In genomic region chr1:155051777-155052398, GRCh38 we compare ENCODE assay signal across 9 cellular contexts. TPM values are rescaled to one million over a fixed set of nuclear protein-coding genes. Genes with fewer than 3 reads are reported as not detected.
DNase-seq lines count a peak whose midpoint lies in the region; ATAC-seq and TF ChIP-seq lines count a peak whose summit lies in the region.
"Had no signal": no experiment of that assay in that cellular context is flagged by ENCODE, and none has a peak within 500 bp of the region (broad histone marks: within the 10 kb centered on the region; RNA-seq: fewer than 3 reads in every experiment).

No MANE protein-coding gene starts in this region.

- H3K27ac Mint-ChIP-seq in CD8-positive, alpha-beta memory T cell, result peak overlapping the region in 6 of 8 donors; percentile 45 to 79 (median 71)
- peak overlapping the region; percentile 77 for H3K27ac Mint-ChIP-seq in activated T-helper 17 cell treated with anti-CD3 and anti-CD28 coated beads, Interleukin-2, amount 50 U/mL, for 72 hours
- no peak overlapping the region for H3K27ac Mint-ChIP-seq in nephron

- peak; percentile 30 for ATAC-seq in activated T-helper 17 cell treated with anti-CD3 and anti-CD28 coated beads, Interleukin-2, amount 50 U/mL, for 72 hours (replicated peaks)

- CTCF ChIA-PET in CD8-positive, alpha-beta memory T cell (lab: Charles Lee), result interaction anchor here (0.7 to 3.6 kb wide), 12 partner anchors 9 to 121 kb away, joined by 3 to 51 read pairs (median 7); partner anchors contain the start of genes FLAD1, KRTCAP2 and PMVK
- CTCF ChIA-PET in HEK293T (lab: Yijun Ruan, JAX), result interaction anchor here (0.8 to 3.0 kb wide), 6 partner anchors 10 to 56 kb away, joined by 3 to 9 read pairs (median 4); no protein-coding TSS in a partner anchor

- peaks cover 0 to 10% (median 0%) of the 10 kb centered on the region in 3 donors for H3K36me3 Mint-ChIP-seq in CD8-positive, alpha-beta memory T cell
- H3K36me3 Mint-ChIP-seq in activated T-helper 17 cell treated with anti-CD3 and anti-CD28 coated beads, Interleukin-2, amount 50 U/mL, for 72 hours (ENCODE audit: low read depth), result peaks cover 24% of the 10 kb centered on the region
- no peaks in the 10 kb centered on the region for H3K36me3 Mint-ChIP-seq in nephron (ENCODE audit: low read depth)

- DNase-seq in CD8-positive, alpha-beta memory T cell, result peak in 4 of 5 donors; percentile 15 to 63 (median 27)
- DNase-seq in HEK293T (ENCODE audit: extremely low spot score), result peak; percentile 41
- peak; percentile 56 for DNase-seq in OCI-M1 (lab: John Stamatoyannopoulos, UW)
- DNase-seq in fibroblast of pulmonary artery (ENCODE audit: low read depth), result peak; percentile 29
- DNase-seq in NCI-H1048 (lab: John Stamatoyannopoulos, UW), result no peak

- peak overlapping the region; percentile 38 for H3K27ac ChIP-seq in CD8-positive, alpha-beta memory T cell (ENCODE audit: low read depth, low read length)
- peak overlapping the region; percentile 79 for H3K27ac ChIP-seq in urinary bladder (ENCODE audit: low read depth)

- POLR2A ChIA-PET in CD8-positive, alpha-beta memory T cell (lab: Charles Lee), result interaction anchor here (0.6 to 1.2 kb wide), 4 partner anchors 9 to 1397 kb away, joined by 4 to 7 read pairs (median 4); no protein-coding TSS in a partner anchor
- POLR2A ChIA-PET in HEK293T (lab: Yijun Ruan, JAX), result interaction anchor here (0.8 to 2.4 kb wide), 7 partner anchors 8 to 69 kb away, joined by 3 to 11 read pairs (median 4); partner anchors contain the start of gene FLAD1

- H3K4me1 ChIP-seq in CD8-positive, alpha-beta memory T cell (ENCODE audit: insufficient read depth, low read length), result peaks cover 21% of the 10 kb centered on the region
- no peaks in the 10 kb centered on the region for H3K4me1 ChIP-seq in urinary bladder (ENCODE audit: insufficient read depth)

- H3K27me3 ChIP-seq in CD8-positive, alpha-beta memory T cell (ENCODE audit: insufficient read depth, low read length, poor library complexity, severe bottlenecking), result no peaks in the 10 kb centered on the region

- no peaks in the 10 kb centered on the region for H3K9me3 Mint-ChIP-seq in CD8-positive, alpha-beta memory T cell
- no peaks in the 10 kb centered on the region for H3K9me3 Mint-ChIP-seq in activated T-helper 17 cell treated with anti-CD3 and anti-CD28 coated beads, Interleukin-2, amount 50 U/mL, for 72 hours
- no peaks in the 10 kb centered on the region for H3K9me3 Mint-ChIP-seq in nephron

- H3K27me3 Mint-ChIP-seq in CD8-positive, alpha-beta memory T cell, result no peaks in the 10 kb centered on the region
- no peaks in the 10 kb centered on the region for H3K27me3 Mint-ChIP-seq in activated T-helper 17 cell treated with anti-CD3 and anti-CD28 coated beads, Interleukin-2, amount 50 U/mL, for 72 hours
- H3K27me3 Mint-ChIP-seq in nephron (ENCODE audit: low read depth), result peaks cover 8% of the 10 kb centered on the region

- no peak for TF ChIP-seq CTCF in fibroblast of pulmonary artery (IDR thresholded peaks at IDR 0.05; ENCODE audit: low read length, missing control alignments)
- TF ChIP-seq CTCF in nephron (IDR thresholded peaks at IDR 0.05; ENCODE audit: unreplicated experiment in 3 of 3), result no peak

- H3K4me3 ChIP-seq in CD8-positive, alpha-beta memory T cell (ENCODE audit: low read length), result peak overlapping the region; percentile 67
- peak overlapping the region; percentile 70 for H3K4me3 ChIP-seq in fibroblast of pulmonary artery (replicated peaks; ENCODE audit: low read depth, low read length)
- peak overlapping the region; percentile 76 for H3K4me3 ChIP-seq in urinary bladder (ENCODE audit: low read depth, low read length)

- peak overlapping the region; percentile 76 to 90 (median 86) for H3K4me3 Mint-ChIP-seq in CD8-positive, alpha-beta memory T cell
- peak overlapping the region; percentile 91 for H3K4me3 Mint-ChIP-seq in activated T-helper 17 cell treated with anti-CD3 and anti-CD28 coated beads, Interleukin-2, amount 50 U/mL, for 72 hours
- peak overlapping the region; percentile 80 to 85 (median 81) for H3K4me3 Mint-ChIP-seq in nephron

- H3K36me3 ChIP-seq in CD8-positive, alpha-beta memory T cell (ENCODE audit: insufficient read depth, low read length), result no peaks in the 10 kb centered on the region
- no peaks in the 10 kb centered on the region for H3K36me3 ChIP-seq in urinary bladder (ENCODE audit: insufficient read depth)

- peaks cover 23 to 33% (median 23%) of the 10 kb centered on the region in 3 donors for H3K4me1 Mint-ChIP-seq in CD8-positive, alpha-beta memory T cell
- peaks cover 7% of the 10 kb centered on the region for H3K4me1 Mint-ChIP-seq in activated T-helper 17 cell treated with anti-CD3 and anti-CD28 coated beads, Interleukin-2, amount 50 U/mL, for 72 hours
- peaks cover 18% of the 10 kb centered on the region for H3K4me1 Mint-ChIP-seq in nephron

- 2% methylated on average over 27 of the region's 27 CpGs for WGBS in urinary bladder

- no peaks in the 10 kb centered on the region for H3K9me3 ChIP-seq in CD8-positive, alpha-beta memory T cell (ENCODE audit: low read length)

TF ChIP-seq in HEK293T, 16 proteins besides CTCF, POLR2A, EP300 and RAD21:
- no peak for TF ChIP-seq L3MBTL2 (conservative IDR thresholded peaks at IDR 0.05)
- TF ChIP-seq, protein P1, sequence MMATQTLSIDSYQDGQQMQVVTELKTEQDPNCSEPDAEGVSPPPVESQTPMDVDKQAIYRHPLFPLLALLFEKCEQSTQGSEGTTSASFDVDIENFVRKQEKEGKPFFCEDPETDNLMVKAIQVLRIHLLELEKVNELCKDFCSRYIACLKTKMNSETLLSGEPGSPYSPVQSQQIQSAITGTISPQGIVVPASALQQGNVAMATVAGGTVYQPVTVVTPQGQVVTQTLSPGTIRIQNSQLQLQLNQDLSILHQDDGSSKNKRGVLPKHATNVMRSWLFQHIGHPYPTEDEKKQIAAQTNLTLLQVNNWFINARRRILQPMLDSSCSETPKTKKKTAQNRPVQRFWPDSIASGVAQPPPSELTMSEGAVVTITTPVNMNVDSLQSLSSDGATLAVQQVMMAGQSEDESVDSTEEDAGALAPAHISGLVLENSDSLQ (IDR thresholded peaks at IDR 0.05), result no peak
- no peak for TF ChIP-seq FOXA1 (IDR thresholded peaks at IDR 0.05)
- TF ChIP-seq TARDBP (IDR thresholded peaks at IDR 0.05), result no peak
- no peak for TF ChIP-seq HDGF (IDR thresholded peaks at IDR 0.05; ENCODE audit: borderline replicate concordance)
- TF ChIP-seq ARNT (IDR thresholded peaks at IDR 0.05), result no peak
- TF ChIP-seq ELF4 (IDR thresholded peaks at IDR 0.05), result no peak
- TF ChIP-seq FOXK2 (IDR thresholded peaks at IDR 0.05), result no peak
- no peak for TF ChIP-seq SUZ12 (IDR thresholded peaks at IDR 0.05)
- no peak for TF ChIP-seq ZNF384 (IDR thresholded peaks at IDR 0.05)
- no peak for TF ChIP-seq NFRKB (IDR thresholded peaks at IDR 0.05)
- TF ChIP-seq LEF1 (IDR thresholded peaks at IDR 0.05; ENCODE audit: borderline replicate concordance), result no peak
TF ChIP-seq in HEK293T: peak in this region for 0.

RNA-seq across cellular contexts. Expression of gene ADAM15, which starts 0.8 kb away (rescaled TPM):
- total RNA-seq in CD8-positive, alpha-beta memory T cell, result 10 to 100 TPM; 34.5 to 36.9 TPM
- polyA plus RNA-seq in CD8-positive, alpha-beta memory T cell, result 15.3 TPM
- 10 to 100 TPM; 53.2 to 86.6 TPM for total RNA-seq in activated T-helper 17 cell treated with anti-CD3 and anti-CD28 coated beads, Interleukin-2, amount 50 U/mL, for 72 hours
- total RNA-seq in urinary bladder, result 38.3 TPM
- polyA plus RNA-seq in urinary bladder, result 118 TPM

RNA-seq across cellular contexts. Expression of gene EFNA4, which starts 11.7 kb away (rescaled TPM):
- 1 to 10 TPM; 3.4 to 3.7 TPM for total RNA-seq in CD8-positive, alpha-beta memory T cell
- polyA plus RNA-seq in CD8-positive, alpha-beta memory T cell, result 3.0 TPM
- 1 to 10 TPM; 4.6 to 7.0 TPM for total RNA-seq in activated T-helper 17 cell treated with anti-CD3 and anti-CD28 coated beads, Interleukin-2, amount 50 U/mL, for 72 hours
- total RNA-seq in urinary bladder, result 7.5 TPM
- 8.1 TPM for polyA plus RNA-seq in urinary bladder

RNA-seq across cellular contexts. Expression of gene DCST1, which starts 18.3 kb away (rescaled TPM):
- total RNA-seq in CD8-positive, alpha-beta memory T cell, result not detected
- polyA plus RNA-seq in CD8-positive, alpha-beta memory T cell, result not detected
- total RNA-seq in activated T-helper 17 cell treated with anti-CD3 and anti-CD28 coated beads, Interleukin-2, amount 50 U/mL, for 72 hours, result not detected
- total RNA-seq in urinary bladder, result not detected
- polyA plus RNA-seq in urinary bladder, result not detected
- total RNA-seq: T-helper 2 cell treated with Interferon-gamma antibody and Interleukin-4, amounts not matched to agents 100 ng/mL and 5 ng/mL, for 36 hours had no signal

RNA-seq across cellular contexts. Expression of gene DCST2, which starts 18.3 kb away (rescaled TPM):
- total RNA-seq in CD8-positive, alpha-beta memory T cell, result under 1 TPM; 0.09 to 0.16 TPM
- polyA plus RNA-seq in CD8-positive, alpha-beta memory T cell, result not detected
- total RNA-seq in activated T-helper 17 cell treated with anti-CD3 and anti-CD28 coated beads, Interleukin-2, amount 50 U/mL, for 72 hours, result 1 to 10 TPM in 1 of 2 donors, under 1 TPM in 1; 0.67 to 2.2 TPM
- total RNA-seq in urinary bladder, result 0.53 TPM
- 1.2 TPM for polyA plus RNA-seq in urinary bladder

RNA-seq across cellular contexts. Expression of gene EFNA3, which starts 26.7 kb away (rescaled TPM):
- 1 to 10 TPM in 1 of 2 experiments, under 1 TPM in 1; 0.94 to 1.4 TPM for total RNA-seq in CD8-positive, alpha-beta memory T cell
- polyA plus RNA-seq in CD8-positive, alpha-beta memory T cell, result 1.0 TPM
- 10 to 100 TPM in 1 of 2 donors, 1 to 10 TPM in 1; 4.1 to 10.8 TPM for total RNA-seq in activated T-helper 17 cell treated with anti-CD3 and anti-CD28 coated beads, Interleukin-2, amount 50 U/mL, for 72 hours
- total RNA-seq in urinary bladder, result 1.2 TPM
- polyA plus RNA-seq in urinary bladder, result 2.3 TPM

Comparison
In these comparisons a context has a peak if more than half of its experiments do, and no peak if none do; other contexts are left out.
1. H3K27ac Mint-ChIP-seq: peak in CD8-positive, alpha-beta memory T cell (6 of 8) and activated T-helper 17 cell treated with anti-CD3 and anti-CD28 coated beads, Interleukin-2, amount 50 U/mL, for 72 hours (single experiment); none in nephron (0 of 3).
2. Peak in every context shown above with its lines, with median percentiles within 50 percentile points of each other: H3K4me3 ChIP-seq and H3K4me3 Mint-ChIP-seq.